8 cellular contexts compared by ENCODE assay signal in genomic region chr6:119077643-119078448, GRCh38. TPM values are rescaled to one million over a fixed set of nuclear protein-coding genes. Genes with fewer than 3 reads are reported as not detected.
DNase-seq lines count a peak whose midpoint lies in the region; ATAC-seq, FAIRE-seq and TF ChIP-seq lines count a peak whose summit lies in the region.

No MANE protein-coding gene starts in this region.

- no peak overlapping the region for H4K5ac ChIP-seq in H1 (ENCODE audit: insufficient read length, low read depth, low read length)

- CTCF ChIA-PET in activated CD8-positive, alpha-beta T cell treated with anti-CD3 and anti-CD28 coated beads, Interleukin-2, amount 10 ng/mL, durations not matched to agents 7 days and 5 days (lab: Charles Lee), result interaction anchor here (0.6 to 2.3 kb wide), 11 partner anchors 11 to 953 kb away, joined by 3 to 12 read pairs (median 4); no protein-coding TSS in a partner anchor
- CTCF ChIA-PET in H1 (lab: Charles Lee; ENCODE audit: partially characterized antibody), result interaction anchor here (0.6 to 2.8 kb wide), 24 partner anchors 9 to 277 kb away, joined by 3 to 15 read pairs (median 4); no protein-coding TSS in a partner anchor

- no peak overlapping the region for H2BK20ac ChIP-seq in H1 (ENCODE audit: low read length)

- H3K27me3 Mint-ChIP-seq in activated CD8-positive, alpha-beta T cell treated with anti-CD3 and anti-CD28 coated beads, Interleukin-2, amount 10 ng/mL, durations not matched to agents 7 days and 5 days (ENCODE audit: low read depth), result peaks cover 15% of the 10 kb centered on the region

- H2BK5ac ChIP-seq in H1 (ENCODE audit: low read depth, low read length), result no peak overlapping the region

- peak overlapping the region; percentile 53 for H3K27ac Mint-ChIP-seq in activated CD8-positive, alpha-beta T cell treated with anti-CD3 and anti-CD28 coated beads, Interleukin-2, amount 10 ng/mL, durations not matched to agents 7 days and 5 days

- H3K79me1 ChIP-seq in H1 (ENCODE audit: low read depth, low read length), result no peaks in the 10 kb centered on the region

- H3K4me2 ChIP-seq in H1 (ENCODE audit: insufficient read depth in 1 of 2, low read depth in 2 of 2, low read length in 2 of 2), result peak overlapping the region; percentile 71 to 94

- no peak overlapping the region for H3K56ac ChIP-seq in H1 (replicated peaks; ENCODE audit: insufficient read length, low read depth, low read length)

- no peak for TF ChIP-seq EP300 in H1 (IDR thresholded peaks at IDR 0.05; ENCODE audit: borderline replicate concordance in 1 of 2, low read depth in 2 of 2, low read length in 2 of 2)

- H3K4me1 Mint-ChIP-seq in activated CD8-positive, alpha-beta T cell treated with anti-CD3 and anti-CD28 coated beads, Interleukin-2, amount 10 ng/mL, durations not matched to agents 7 days and 5 days (ENCODE audit: low read depth), result peaks cover 24% of the 10 kb centered on the region

- no peak overlapping the region for H2BK120ac ChIP-seq in H1 (replicated peaks; ENCODE audit: low read depth, low read length)

- POLR2A ChIA-PET in activated CD8-positive, alpha-beta T cell treated with anti-CD3 and anti-CD28 coated beads, Interleukin-2, amount 10 ng/mL, durations not matched to agents 7 days and 5 days (lab: Charles Lee), result interaction anchor here (1.0 kb wide), 1 partner anchor 24 kb away, joined by 3 read pairs; no protein-coding TSS in a partner anchor
- POLR2A ChIA-PET in H1 (lab: Charles Lee; ENCODE audit: partially characterized antibody), result interaction anchor here (0.6 to 1.6 kb wide), 8 partner anchors 12 to 169 kb away, joined by 3 to 5 read pairs (median 3); no protein-coding TSS in a partner anchor

- H2BK12ac ChIP-seq in H1 (ENCODE audit: low read depth, low read length), result no peak overlapping the region

- peak overlapping the region; percentile 40 for H3K4me3 Mint-ChIP-seq in activated CD8-positive, alpha-beta T cell treated with anti-CD3 and anti-CD28 coated beads, Interleukin-2, amount 10 ng/mL, durations not matched to agents 7 days and 5 days

- H3K36me3 Mint-ChIP-seq in activated CD8-positive, alpha-beta T cell treated with anti-CD3 and anti-CD28 coated beads, Interleukin-2, amount 10 ng/mL, durations not matched to agents 7 days and 5 days (ENCODE audit: low read depth), result no peaks in the 10 kb centered on the region

- no peak overlapping the region for H2BK15ac ChIP-seq in H1 (ENCODE audit: low read length)

- H4K20me1 ChIP-seq in H1 (replicated peaks in 1 of 2; ENCODE audit: control insufficient read depth in 1 of 2, insufficient read depth in 2 of 2, low read length in 2 of 2), result no peaks in the 10 kb centered on the region

- no peak overlapping the region for H3K14ac ChIP-seq in H1 (ENCODE audit: insufficient read length)

- peak overlapping the region; percentile 88; the same call in 1 of the 2 replicates for H4K8ac ChIP-seq in H1 (ENCODE audit: extremely low read depth, insufficient read depth, low read length)

- H3K9me3 ChIP-seq in H1 (ENCODE audit: insufficient read depth in 2 of 2, low read depth in 1 of 2, low read length in 1 of 2) (peaks cover 10 to 14% of the 10 kb centered on the region in 2 experiments), mucosa of descending colon (peaks cover 7% of the 10 kb centered on the region)

- H3K4ac ChIP-seq in H1 (replicated peaks; ENCODE audit: insufficient read length, low read depth, low read length), result no peak overlapping the region

- H3K27ac ChIP-seq in H1 (ENCODE audit: low read depth, low read length), result no peak overlapping the region

- H3K36me3 ChIP-seq in H1 (ENCODE audit: control insufficient read depth in 2 of 4, insufficient read depth in 4 of 4, low read length in 3 of 4), result no peaks in the 10 kb centered on the region
- H3K36me3 ChIP-seq in mucosa of descending colon (ENCODE audit: low read depth), result no peaks in the 10 kb centered on the region

- H3K79me2 ChIP-seq in H1 (ENCODE audit: control insufficient read depth in 1 of 2, insufficient read depth in 2 of 2, low read length in 2 of 2), result 0 out of 4 replicates have a peak, but pooled peaks cover 0 to 5% of the 10 kb centered on the region in 2 experiments

- H4K91ac ChIP-seq in H1 (replicated peaks; ENCODE audit: insufficient read length, low read length), result no peak overlapping the region

- no peak for FAIRE-seq in GM12892 (lab: Jason Lieb, UNC)
- FAIRE-seq in H1 (lab: Jason Lieb, UNC), result no peak

- no peak overlapping the region for H2AK5ac ChIP-seq in H1 (ENCODE audit: low read depth, low read length)

- peaks cover 0 to 18% (median 6%) of the 10 kb centered on the region in 4 experiments; a peak in 3 of 7 replicates for H3K27me3 ChIP-seq in H1 (replicated peaks in 1 of 4; ENCODE audit: control insufficient read depth in 3 of 4, extremely low read depth in 1 of 4, insufficient read depth in 3 of 4, low read length in 3 of 4)

- ATAC-seq in HG02642 (IDR thresholded peaks at IDR 0.05; ENCODE audit: poor library complexity, unreplicated experiment) (peak; percentile 41), mucosa of descending colon (peak; percentile 55)
- ATAC-seq in activated CD8-positive, alpha-beta T cell treated with anti-CD3 and anti-CD28 coated beads, Interleukin-2, amount 10 ng/mL, durations not matched to agents 7 days and 5 days, result peak; percentile 55

- H3K4me3 ChIP-seq in H1 (ENCODE audit: extremely low read depth in 1 of 4, insufficient read depth in 2 of 4, low read depth in 3 of 4, low read length in 4 of 4) (peak overlapping the region; percentile 47 to 66 (median 62)), mucosa of descending colon (peak overlapping the region; percentile 42)

- peak overlapping the region; percentile 22 to 75 (median 60); a peak in 6 of 7 replicates for H3K9ac ChIP-seq in H1 (replicated peaks in 1 of 4; ENCODE audit: extremely low read depth in 1 of 4, low read depth in 3 of 4, low read length in 3 of 4)

- TF ChIP-seq CTCF in H1 (IDR thresholded peaks at IDR 0.05; ENCODE audit: control extremely low read depth in 1 of 3, insufficient read depth in 1 of 3, low read depth in 1 of 3, low read length in 3 of 3) (peak; percentile 49 to 60 (median 59)), mucosa of descending colon (IDR thresholded peaks at IDR 0.05) (no peak)

- H3K9me3 Mint-ChIP-seq in activated CD8-positive, alpha-beta T cell treated with anti-CD3 and anti-CD28 coated beads, Interleukin-2, amount 10 ng/mL, durations not matched to agents 7 days and 5 days (ENCODE audit: insufficient read depth), result no peaks in the 10 kb centered on the region

- no peak for TF ChIP-seq POLR2A in GM12892 (IDR thresholded peaks at IDR 0.05; ENCODE audit: low read depth, low read length)
- TF ChIP-seq POLR2A in H1 (IDR thresholded peaks at IDR 0.05; ENCODE audit: control extremely low read depth in 1 of 2, low read depth in 2 of 2, low read length in 2 of 2), result peak in 1 of 2 experiments; percentile 52; a peak in 2 of 3 replicates

- H3K23me2 ChIP-seq in H1 (ENCODE audit: low read depth, low read length), result peaks cover 6% of the 10 kb centered on the region; the same call in 1 of the 2 replicates

- intact Hi-C loops in mucosa of descending colon (cut with DNase I, micrococcal nuclease), result no loop called here

- no peak overlapping the region for H3K23ac ChIP-seq in H1 (ENCODE audit: insufficient read length)

- peak; percentile 10 for DNase-seq in GM12892 (ENCODE audit: insufficient read length)
- DNase-seq in NCI-H2171 (lab: John Stamatoyannopoulos, UW), result peak; percentile 63
- peak; percentile 63 for DNase-seq in activated CD8-positive, alpha-beta T cell treated with anti-CD3 and anti-CD28 coated beads, Interleukin-2, amount 10 ng/mL, durations not matched to agents 7 days and 5 days
- DNase-seq in H1 (ENCODE audit: low read depth in 1 of 2, low spot score in 2 of 2), result peak; percentile 9 to 81
- peak; percentile 25 to 55 (median 54) for DNase-seq in mucosa of descending colon
- DNase-seq in stimulated activated naive CD4-positive, alpha-beta T cell treated with Interleukin-2 at 50 U/mL for 16 hours (lab: John Stamatoyannopoulos, UW), result peak; percentile 38
- no peak for DNase-seq in amniotic stem cell (lab: John Stamatoyannopoulos, UW)

- H3K4me1 ChIP-seq in H1 (replicated peaks in 1 of 4; ENCODE audit: control insufficient read depth in 3 of 4, insufficient read depth in 4 of 4, low read length in 3 of 4) (peaks cover 0 to 5% (median 2%) of the 10 kb centered on the region in 4 experiments; a peak in 3 of 7 replicates), mucosa of descending colon (ENCODE audit: low read depth) (peaks cover 8% of the 10 kb centered on the region)

- peak; percentile 27 to 43 for TF ChIP-seq RAD21 in H1 (IDR thresholded peaks at IDR 0.05 in 1 of 2, conservative IDR thresholded peaks at IDR 0.05 in 1 of 2; ENCODE audit: low read depth in 2 of 2, low read length in 2 of 2)

- 6% methylated on average over 53 of the region's 55 CpGs; no CpG with 5 or more reads in 1 of the 2 experiments for WGBS in H1 (ENCODE audit: extremely low coverage in 1 of 2, insufficient coverage in 1 of 2, insufficient read length in 1 of 2, insufficient replicate concordance in 2 of 2, low coverage in 1 of 2, low lambda C conversion rate in 2 of 2, missing lambda C conversion rate in 1 of 2), 2 experiments

- H3K18ac ChIP-seq in H1 (ENCODE audit: extremely low read depth, low read length), result no peak overlapping the region

- 0 out of 2 replicates have a peak overlapping the region, but pooled peaks have one; percentile 22 for H2AFZ ChIP-seq in H1 (ENCODE audit: low read length)

TF ChIP-seq in H1, 55 proteins besides CTCF, POLR2A, EP300 and RAD21 (continues in another document):
- peak; percentile 67 for TF ChIP-seq MAX (IDR thresholded peaks at IDR 0.05)
- peak; percentile 75 for TF ChIP-seq ASH2L (IDR thresholded peaks at IDR 0.05; ENCODE audit: low read length)
- peak; percentile 98 for TF ChIP-seq KDM4A (IDR thresholded peaks at IDR 0.05; ENCODE audit: low read depth, low read length, severe bottlenecking)

RNA-seq across cellular contexts. Expression of gene FAM184A, which starts 0.6 kb away (rescaled TPM):
- not detected for polyA plus RNA-seq in GM12892 (2012; ENCODE audit: missing spikeins)
- 1 to 10 TPM; 2.2 to 2.7 TPM for total RNA-seq in activated CD8-positive, alpha-beta T cell treated with anti-CD3 and anti-CD28 coated beads, Interleukin-2, amount 10 ng/mL, durations not matched to agents 7 days and 5 days
- total RNA-seq in H1 (2021; fragmentation: NEBNext Ultra II Directional; extraction: Animal tissue kit (Norgen Biotek cat#: 25700)), result 11.3 and 12.1 TPM in 2 replicates
- 3.0 and 6.3 TPM in 2 replicates for polyA plus RNA-seq in H1 (2011; rRNA removed)
- 6.2 TPM for polyA plus RNA-seq in H1 (2011; cell fraction: cytosol; rRNA removed)
- 7.4 TPM for polyA plus RNA-seq in H1 (2011; cell fraction: nucleus; rRNA removed)
- polyA plus RNA-seq in H1 (2012, experiment 1 of 2), result 6.9 to 10.6 TPM (median 6.9 TPM) in 4 replicates
- 0.92 TPM for polyA plus RNA-seq in H1 (2012, experiment 2 of 2)
- polyA plus RNA-seq in H1 (2013, experiment 1 of 2), result 10.6 TPM
- 9.0 TPM for polyA plus RNA-seq in H1 (2013, experiment 2 of 2)
- 4.4 and 5.8 TPM in 2 replicates for polyA minus RNA-seq in H1 (2011; rRNA and poly(A)+ RNA removed)
- 4.5 TPM for polyA minus RNA-seq in H1 (2011; cell fraction: cytosol; rRNA and poly(A)+ RNA removed)
- 14.3 TPM for polyA minus RNA-seq in H1 (2011; cell fraction: nucleus; rRNA and poly(A)+ RNA removed)
- 1 to 10 TPM in 1 of 3 donors, under 1 TPM in 2; 0.60 to 3.4 (median 0.87) TPM for total RNA-seq in mucosa of descending colon
